ENCODE assay signal across 9 cellular contexts in the genomic region with DNA sequence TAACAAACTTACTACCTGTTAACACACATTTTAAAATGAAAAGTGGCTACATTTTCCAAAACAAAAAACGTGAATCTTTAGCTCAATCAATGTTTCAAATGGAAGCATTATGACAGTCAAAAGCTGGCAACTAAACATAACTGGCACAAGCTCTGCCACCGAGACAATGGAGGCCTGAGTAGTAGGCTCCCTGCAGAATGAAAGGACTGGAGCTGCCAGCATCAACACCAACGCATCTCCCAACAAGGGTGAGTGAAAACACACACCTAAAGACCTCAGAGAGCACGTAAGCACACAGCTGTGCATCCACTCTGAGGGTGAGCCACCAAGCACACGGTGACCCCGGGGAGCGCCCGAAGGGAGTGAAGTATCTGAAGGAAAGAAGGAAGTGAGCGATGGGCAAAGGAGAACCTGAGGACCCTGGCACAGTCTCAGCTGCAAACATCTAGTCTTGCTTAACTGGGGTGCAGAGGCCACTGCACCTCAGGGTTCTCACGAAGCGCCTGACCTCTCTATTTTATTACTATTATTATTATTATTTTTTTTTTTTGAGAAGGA. TPM values are rescaled to one million over a fixed set of nuclear protein-coding genes. Genes with fewer than 3 reads are reported as not detected.
DNase-seq lines count a peak whose midpoint lies in the region; ATAC-seq and TF ChIP-seq lines count a peak whose summit lies in the region.
"Had no signal": no experiment of that assay in that cellular context is flagged by ENCODE, and none has a peak within 500 bp of the region (broad histone marks: within the 10 kb centered on the region; RNA-seq: fewer than 3 reads in every experiment).

No MANE protein-coding gene starts in this region.

- H3K4me2 ChIP-seq in hepatocyte = peak overlapping the region; percentile 86

- H3K36me3 ChIP-seq in hepatocyte (replicated peaks; ENCODE audit: insufficient read depth, low read depth) = no peaks in the 10 kb centered on the region

- peaks cover 15% of the 10 kb centered on the region for H3K4me1 ChIP-seq in hepatocyte (ENCODE audit: insufficient read depth)

- CTCF ChIA-PET in activated CD8-positive, alpha-beta memory T cell treated with anti-CD3 and anti-CD28 coated beads, Interleukin-2, amount 10 ng/mL, durations not matched to agents 7 days and 5 days (lab: Charles Lee) = interaction anchor here (0.6 to 1.5 kb wide), 8 partner anchors 61 to 582 kb away, joined by 3 to 11 read pairs (median 3); no protein-coding TSS in a partner anchor

- TF ChIP-seq CTCF in hepatocyte (IDR thresholded peaks at IDR 0.05; ENCODE audit: poor library complexity) = no peak

- no peaks in the 10 kb centered on the region for H3K27me3 ChIP-seq in hepatocyte
- H3K27me3 ChIP-seq: ascending aorta had no signal

- no peak for DNase-seq in activated CD8-positive, alpha-beta memory T cell treated with anti-CD3 and anti-CD28 coated beads, Interleukin-2, amount 10 ng/mL, durations not matched to agents 7 days and 5 days
- DNase-seq in activated CD8-positive, alpha-beta memory T cell treated with anti-CD3 and anti-CD28 coated beads, Interleukin-2, amount 50 U/mL, for 4 hours = no peak
- DNase-seq in T-helper 17 cell (no peak), hepatocyte (ENCODE audit: low spot score) (no peak), substantia nigra (lab: John Stamatoyannopoulos, UW) (no peak), NCI-H1930 (lab: John Stamatoyannopoulos, UW) (no peak)

- H3K27ac ChIP-seq in hepatocyte (no peak overlapping the region), substantia nigra (ENCODE audit: low read depth, low read length, poor library complexity, severe bottlenecking) (peak overlapping the region; percentile 32)

- ATAC-seq in activated CD8-positive, alpha-beta memory T cell treated with anti-CD3 and anti-CD28 coated beads, Interleukin-2, amount 10 ng/mL, durations not matched to agents 7 days and 5 days = no peak
- ATAC-seq in T-helper 17 cell (no peak), HG03432 (IDR thresholded peaks at IDR 0.05; ENCODE audit: unreplicated experiment) (no peak), GM18511 (IDR thresholded peaks at IDR 0.05; ENCODE audit: unreplicated experiment) (no peak)

- 96% methylated on average over 11 of the region's 11 CpGs for WGBS in hepatocyte (ENCODE audit: low lambda C conversion rate, missing lambda C conversion rate)

- peaks cover 31% of the 10 kb centered on the region for H3K79me2 ChIP-seq in hepatocyte

- peaks cover 28% of the 10 kb centered on the region for H3K4me1 Mint-ChIP-seq in activated CD8-positive, alpha-beta memory T cell treated with anti-CD3 and anti-CD28 coated beads, Interleukin-2, amount 10 ng/mL, durations not matched to agents 7 days and 5 days
- H3K4me1 Mint-ChIP-seq in T-helper 17 cell = peaks cover 19% of the 10 kb centered on the region

- peak overlapping the region; percentile 98 for H3K27ac Mint-ChIP-seq in activated CD8-positive, alpha-beta memory T cell treated with anti-CD3 and anti-CD28 coated beads, Interleukin-2, amount 10 ng/mL, durations not matched to agents 7 days and 5 days
- peak overlapping the region; percentile 97 for H3K27ac Mint-ChIP-seq in T-helper 17 cell

- H3K9me2 ChIP-seq in hepatocyte (replicated peaks; ENCODE audit: insufficient read depth) = no peaks in the 10 kb centered on the region

- H3K36me3 Mint-ChIP-seq in activated CD8-positive, alpha-beta memory T cell treated with anti-CD3 and anti-CD28 coated beads, Interleukin-2, amount 10 ng/mL, durations not matched to agents 7 days and 5 days = peaks cover 19% of the 10 kb centered on the region
- H3K36me3 Mint-ChIP-seq in T-helper 17 cell (ENCODE audit: low read depth) = no peaks in the 10 kb centered on the region

- H3K4me3 ChIP-seq in hepatocyte = no peak overlapping the region

- peaks cover 31% of the 10 kb centered on the region for H4K20me1 ChIP-seq in hepatocyte (ENCODE audit: insufficient read depth, poor library complexity, severe bottlenecking)

- H3K4me3 Mint-ChIP-seq in activated CD8-positive, alpha-beta memory T cell treated with anti-CD3 and anti-CD28 coated beads, Interleukin-2, amount 10 ng/mL, durations not matched to agents 7 days and 5 days = peak overlapping the region; percentile 16
- H3K4me3 Mint-ChIP-seq in T-helper 17 cell = no peak overlapping the region

- H3K27me3 Mint-ChIP-seq in activated CD8-positive, alpha-beta memory T cell treated with anti-CD3 and anti-CD28 coated beads, Interleukin-2, amount 10 ng/mL, durations not matched to agents 7 days and 5 days = no peaks in the 10 kb centered on the region
- H3K27me3 Mint-ChIP-seq in T-helper 17 cell = no peaks in the 10 kb centered on the region

- H3K9me3 ChIP-seq in T-helper 17 cell (ENCODE audit: control insufficient read depth, low read length, poor library complexity, severe bottlenecking) (no peaks in the 10 kb centered on the region), hepatocyte (ENCODE audit: low read depth) (no peaks in the 10 kb centered on the region)
- H3K9me3 ChIP-seq: ascending aorta had no signal

- H3K9me3 Mint-ChIP-seq in activated CD8-positive, alpha-beta memory T cell treated with anti-CD3 and anti-CD28 coated beads, Interleukin-2, amount 10 ng/mL, durations not matched to agents 7 days and 5 days (ENCODE audit: low read depth) = no peaks in the 10 kb centered on the region

- no peak overlapping the region for H2AFZ ChIP-seq in hepatocyte

RNA-seq across cellular contexts. Expression of a gene that starts 1.6 kb away (rescaled TPM):
- total RNA-seq in activated CD8-positive, alpha-beta memory T cell treated with anti-CD3 and anti-CD28 coated beads, Interleukin-2, amount 10 ng/mL, durations not matched to agents 7 days and 5 days = 100 to 1,000 TPM; 105 to 133 TPM
- total RNA-seq in T-helper 17 cell (10 to 100 TPM; 47.3 to 54.2 TPM), hepatocyte (103 and 116 TPM in 2 replicates)
- 143 and 144 TPM in 2 replicates for polyA plus RNA-seq in hepatocyte
